ENCODE assay signal across 21 cellular contexts in the genomic region with DNA sequence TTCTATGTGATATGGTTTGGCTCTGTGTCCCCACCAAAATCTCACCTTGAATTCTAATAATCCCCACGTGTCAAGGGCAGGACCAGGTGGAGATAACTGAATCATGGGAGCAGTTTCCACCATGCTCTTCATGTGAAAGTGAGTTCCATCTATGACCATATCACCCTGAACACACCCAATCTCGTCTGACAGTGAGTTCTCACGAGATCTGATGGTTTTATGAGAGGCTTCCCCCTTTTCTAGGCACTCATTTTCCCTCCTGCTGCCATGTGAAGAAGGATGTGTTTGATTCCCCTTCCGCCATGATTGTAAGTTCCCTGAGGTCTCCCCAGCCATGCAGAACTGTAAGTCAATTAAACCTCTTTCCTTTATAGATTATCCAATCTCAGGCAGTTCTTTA.
DNase-seq lines count a peak whose midpoint lies in the region; ATAC-seq, FAIRE-seq and TF ChIP-seq lines count a peak whose summit lies in the region.
"Had no signal": no experiment of that assay in that cellular context is flagged by ENCODE, and none has a peak within 500 bp of the region (broad histone marks: within the 10 kb centered on the region; RNA-seq: fewer than 3 reads in every experiment).

No MANE protein-coding gene starts in this region.

- intact Hi-C loops in right cardiac atrium (cut with DNase I) (no loop called here), left cardiac atrium (cut with DNase I) (loop anchor here (5.0 to 10.0 kb wide), 2 partner anchors 67 to 275 kb away; no protein-coding TSS in a partner anchor)

- peaks cover 4% of the 10 kb centered on the region for H3K9me3 Mint-ChIP-seq in activated T-helper 17 cell treated with anti-CD3 and anti-CD28 coated beads, Interleukin-2, amount 50 U/mL, for 72 hours
- H3K9me3 Mint-ChIP-seq in endothelial cell (ENCODE audit: unreplicated experiment), result peaks cover 14% of the 10 kb centered on the region

- peaks cover 8% of the 10 kb centered on the region for H3K4me1 Mint-ChIP-seq in activated T-helper 17 cell treated with anti-CD3 and anti-CD28 coated beads, Interleukin-2, amount 50 U/mL, for 72 hours
- peaks cover 14% of the 10 kb centered on the region for H3K4me1 Mint-ChIP-seq in endothelial cell (ENCODE audit: unreplicated experiment)

- no peak for FAIRE-seq in GM12891 (lab: Jason Lieb, UNC)
- FAIRE-seq: GM18507, HepG2 had no signal

- H3K9me3 ChIP-seq in right cardiac atrium (ENCODE audit: control insufficient read depth, low read length), result peaks cover 2% of the 10 kb centered on the region

- peak overlapping the region; percentile 45 for H3K27ac ChIP-seq in right cardiac atrium (ENCODE audit: low read length)
- H3K27ac ChIP-seq: BLaER1, GM23248 had no signal

- TF ChIP-seq CTCF in endothelial cell (IDR thresholded peaks at IDR 0.05; ENCODE audit: unreplicated experiment), result no peak
- TF ChIP-seq CTCF in GM10248 (IDR thresholded peaks at IDR 0.05; ENCODE audit: control extremely low read depth, extremely low read depth, low read depth, missing control alignments), result no peak

- no peaks in the 10 kb centered on the region for H3K4me1 ChIP-seq in right cardiac atrium (ENCODE audit: control insufficient read depth, insufficient read depth, low read length)
- H3K4me1 ChIP-seq: BLaER1, HAP-1 had no signal

- CTCF ChIA-PET in GM10248 (lab: Yijun Ruan, JAX), result no interaction called here

- no peaks in the 10 kb centered on the region for H3K27me3 ChIP-seq in right cardiac atrium (ENCODE audit: control insufficient read depth, insufficient read depth)
- H3K27me3 ChIP-seq: BLaER1 had no signal

- peaks cover 43% of the 10 kb centered on the region for H3K36me3 Mint-ChIP-seq in activated T-helper 17 cell treated with anti-CD3 and anti-CD28 coated beads, Interleukin-2, amount 50 U/mL, for 72 hours (ENCODE audit: low read depth)
- H3K36me3 Mint-ChIP-seq in endothelial cell (ENCODE audit: low read depth, unreplicated experiment), result peaks cover 30% of the 10 kb centered on the region

- DNase-seq in right cardiac atrium (no peak), left cardiac atrium (no peak), endothelial cell (ENCODE audit: low spot score) (no peak), GM10248 (ENCODE audit: extremely low spot score) (no peak), mesenteric fat pad (ENCODE audit: low spot score) (no peak), GM12891 (ENCODE audit: insufficient read length, low spot score) (no peak)
- DNase-seq: 8988T; CD8-positive, alpha-beta memory T cell; COR-L47; DMS 273 treated with DMSO at 0.1 percent for 48 hours; DMS53; DND-41; EL; GM23248 had no signal

- peak overlapping the region; percentile 7 for H3K27ac Mint-ChIP-seq in activated T-helper 17 cell treated with anti-CD3 and anti-CD28 coated beads, Interleukin-2, amount 50 U/mL, for 72 hours
- H3K27ac Mint-ChIP-seq in endothelial cell (ENCODE audit: unreplicated experiment), result no peak overlapping the region
- H3K27ac Mint-ChIP-seq: IgD-negative memory B cell had no signal

- 97% methylated on average over 4 of the region's 4 CpGs for WGBS in right cardiac atrium

- H3K27me3 Mint-ChIP-seq in activated T-helper 17 cell treated with anti-CD3 and anti-CD28 coated beads, Interleukin-2, amount 50 U/mL, for 72 hours, result no peaks in the 10 kb centered on the region
- peaks cover 3% of the 10 kb centered on the region for H3K27me3 Mint-ChIP-seq in endothelial cell (ENCODE audit: unreplicated experiment)
- H3K27me3 Mint-ChIP-seq: CD8-positive, alpha-beta memory T cell; IgD-negative memory B cell had no signal

- POLR2A ChIA-PET in GM10248 (lab: Yijun Ruan, JAX), result no interaction called here

- no peak overlapping the region for H3K4me3 Mint-ChIP-seq in activated T-helper 17 cell treated with anti-CD3 and anti-CD28 coated beads, Interleukin-2, amount 50 U/mL, for 72 hours
- peak overlapping the region; percentile 13 for H3K4me3 Mint-ChIP-seq in endothelial cell (ENCODE audit: unreplicated experiment)
- H3K4me3 Mint-ChIP-seq: CD14-positive monocyte; CD8-positive, alpha-beta memory T cell; IgD-negative memory B cell had no signal

- TF ChIP-seq POLR2A in GM12891 (IDR thresholded peaks at IDR 0.05; ENCODE audit: low read depth, low read length), result no peak

- H3K4me3 ChIP-seq in right cardiac atrium (ENCODE audit: low read length), result no peak overlapping the region
- H3K4me3 ChIP-seq: BLaER1, GM23248, HAP-1 had no signal

- ATAC-seq in right cardiac atrium (no peak), left cardiac atrium (no peak)
- no peak for ATAC-seq in activated T-helper 17 cell treated with anti-CD3 and anti-CD28 coated beads, Interleukin-2, amount 50 U/mL, for 72 hours (replicated peaks)
- ATAC-seq: HepG2 had no signal

TF ChIP-seq in GM12891, 5 proteins besides CTCF, POLR2A, EP300 and RAD21:
- TF ChIP-seq SPI1 (IDR thresholded peaks at IDR 0.05; ENCODE audit: low read depth, low read length), result no peak
- TF ChIP-seq TAF1 (IDR thresholded peaks at IDR 0.05; ENCODE audit: low read depth, low read length), result no peak
- no peak for TF ChIP-seq PAX5 (IDR thresholded peaks at IDR 0.05; ENCODE audit: insufficient read depth, low read length, severe bottlenecking)
- no peak for TF ChIP-seq POU2F2 (IDR thresholded peaks at IDR 0.05; ENCODE audit: low read depth, low read length)
- no peak for TF ChIP-seq POLR2AphosphoS5 (IDR thresholded peaks at IDR 0.05; ENCODE audit: low read depth, low read length)

Comparison
In these comparisons a context has a peak if more than half of its experiments do, and no peak if none do; other contexts are left out.
1. intact Hi-C loops: an anchor here in left cardiac atrium (5.0 to 10.0 kb wide); none called in right cardiac atrium.